ENCODE assay signal across 8 cellular contexts in the genomic region with DNA sequence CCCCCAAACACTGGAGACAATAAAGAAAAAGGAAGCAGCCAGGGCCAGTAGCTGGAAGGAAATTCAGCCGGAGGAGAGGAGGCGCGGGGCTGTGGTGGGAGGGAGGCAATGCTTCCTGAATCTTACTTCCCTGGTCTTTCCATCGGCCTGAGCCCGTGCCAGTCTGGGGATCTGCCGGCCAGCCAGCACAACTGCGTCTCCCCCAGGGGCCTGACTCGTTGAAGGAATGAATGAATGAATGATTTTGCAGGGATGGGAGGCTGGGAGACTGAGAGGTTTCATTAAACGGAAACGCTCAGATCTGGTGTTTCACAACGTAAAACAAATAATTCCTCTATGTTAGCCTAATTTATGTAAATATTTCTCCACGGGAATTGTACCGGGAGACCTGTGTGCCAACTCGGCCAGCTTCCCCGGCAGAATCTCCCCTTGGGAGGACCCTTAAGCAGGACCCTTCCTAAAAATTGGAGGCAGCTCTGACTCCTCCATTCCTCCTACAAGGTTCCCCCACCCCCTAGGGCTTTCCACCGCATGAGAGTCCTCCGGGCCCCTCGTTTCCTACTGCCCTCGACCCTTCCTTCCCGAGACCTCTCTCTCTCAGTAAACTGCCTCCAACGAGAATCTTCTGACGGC. TPM values are rescaled to one million over a fixed set of nuclear protein-coding genes. Genes with fewer than 3 reads are reported as not detected.
DNase-seq lines count a peak whose midpoint lies in the region; ATAC-seq and TF ChIP-seq lines count a peak whose summit lies in the region.

No MANE protein-coding gene starts in this region.

- DNase-seq in cardiac fibroblast (ENCODE audit: low read depth in 2 of 2) = no peak
- DNase-seq in mesothelial cell of epicardium (ENCODE audit: low spot score in 2 of 2, unreplicated experiment in 2 of 2) = no peak
- no peak for DNase-seq in NCI-H2029 treated with DMSO at 0.1 percent for 48 hours (lab: John Stamatoyannopoulos, UW)
- DNase-seq in ACHN = no peak

- in situ Hi-C loops in ACHN (cut with HindIII; ENCODE audit: low pct_ligation_motif_present, low pct_unique_long_range_greater_than_20kb, low sequenced_read_pairs) = no loop called here

- TF ChIP-seq CTCF in 22Rv1 (IDR thresholded peaks at IDR 0.05) (no peak), cardiac fibroblast (IDR thresholded peaks at IDR 0.05; ENCODE audit: low read depth, low read length) (no peak), mesothelial cell of epicardium (IDR thresholded peaks at IDR 0.05; ENCODE audit: unreplicated experiment) (no peak)

- H3K27me3 Mint-ChIP-seq in IgD-negative memory B cell (peaks cover 29% of the 10 kb centered on the region), mesothelial cell of epicardium (ENCODE audit: low read depth) (no peaks in the 10 kb centered on the region)

- H3K36me3 Mint-ChIP-seq in IgD-negative memory B cell = peaks cover 2% of the 10 kb centered on the region
- H3K36me3 Mint-ChIP-seq in mesothelial cell of epicardium = no peaks in the 10 kb centered on the region

- no peak for ATAC-seq in GM18867 (IDR thresholded peaks at IDR 0.05; ENCODE audit: unreplicated experiment)
- ATAC-seq in HG02759 (IDR thresholded peaks at IDR 0.05; ENCODE audit: unreplicated experiment) = no peak

- no peaks in the 10 kb centered on the region for H3K9me3 Mint-ChIP-seq in IgD-negative memory B cell
- H3K9me3 Mint-ChIP-seq in mesothelial cell of epicardium = no peaks in the 10 kb centered on the region

- H3K27ac Mint-ChIP-seq in IgD-negative memory B cell (peak overlapping the region in 1 of 3 donors; percentile 78), mesothelial cell of epicardium (peak overlapping the region; percentile 78)

- peak overlapping the region; percentile 44; the same call in 1 of the 2 replicates for H3K27ac ChIP-seq in 22Rv1

- peak overlapping the region; percentile 63 to 71 for H3K4me3 ChIP-seq in cardiac fibroblast (replicated peaks in 1 of 2; ENCODE audit: low read depth in 2 of 2, low read length in 2 of 2)

- H3K4me3 Mint-ChIP-seq in IgD-negative memory B cell = peak overlapping the region; percentile 72 to 92 (median 76)
- H3K4me3 Mint-ChIP-seq in mesothelial cell of epicardium = peak overlapping the region; percentile 87

- peaks cover 0 to 6% (median 2%) of the 10 kb centered on the region in 3 donors for H3K4me1 Mint-ChIP-seq in IgD-negative memory B cell
- H3K4me1 Mint-ChIP-seq in mesothelial cell of epicardium = peaks cover 51% of the 10 kb centered on the region

RNA-seq across cellular contexts. Expression of gene BAIAP2, which starts 1.3 kb away (rescaled TPM):
- 0.48 TPM for polyA plus RNA-seq in IgD-negative memory B cell
- total RNA-seq in mesothelial cell of epicardium = 46.5 to 48.9 TPM (median 47.6 TPM) in 3 replicates

RNA-seq across cellular contexts. Expression of gene CHMP6, which starts 42.0 kb away (rescaled TPM):
- 30.2 TPM for polyA plus RNA-seq in IgD-negative memory B cell
- 23.1 to 26.9 TPM (median 26.5 TPM) in 3 replicates for total RNA-seq in mesothelial cell of epicardium
